1 cellular context compared by ENCODE assay signal in the genomic region with DNA sequence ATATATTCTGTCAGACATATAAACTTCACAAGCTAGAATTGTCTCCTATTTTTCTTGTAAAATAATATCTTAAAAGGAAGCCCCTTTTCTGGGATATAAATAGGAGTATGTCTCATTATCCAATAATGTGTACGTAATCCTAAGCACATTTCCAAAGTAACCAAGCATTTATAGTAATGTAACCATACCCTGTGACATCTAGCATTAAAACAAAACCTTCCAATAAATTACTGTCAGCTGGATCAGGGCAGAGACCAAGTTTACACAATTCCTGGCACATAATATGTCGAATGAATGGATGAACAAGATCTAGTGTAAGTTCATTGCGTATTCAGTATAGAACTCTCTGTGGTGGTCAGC.
TF ChIP-seq lines count a peak whose summit lies in the region.

No MANE protein-coding gene starts in this region.

TF ChIP-seq in endothelial cell of umbilical vein, 7 proteins besides CTCF, POLR2A, EP300 and RAD21 (continued from another document):
- TF ChIP-seq POLR2AphosphoS5 (IDR thresholded peaks at IDR 0.05; ENCODE audit: insufficient read depth, low read depth, low read length) (no peak), GATA2 (IDR thresholded peaks at IDR 0.05; ENCODE audit: insufficient read depth, insufficient read length, low read depth, low read length) (no peak), EZH2 (IDR thresholded peaks at IDR 0.05; ENCODE audit: borderline replicate concordance, low read depth, low read length, severe bottlenecking) (no peak)
- TF ChIP-seq, protein P1, sequence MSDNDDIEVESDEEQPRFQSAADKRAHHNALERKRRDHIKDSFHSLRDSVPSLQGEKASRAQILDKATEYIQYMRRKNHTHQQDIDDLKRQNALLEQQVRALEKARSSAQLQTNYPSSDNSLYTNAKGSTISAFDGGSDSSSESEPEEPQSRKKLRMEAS (IDR thresholded peaks at IDR 0.05; ENCODE audit: insufficient read depth, insufficient read length), result no peak
